In genomic region chr12:113932411-113933196, GRCh38 we compare ENCODE assay signal across 1 cellular context.
TF ChIP-seq lines count a peak whose summit lies in the region.

No MANE protein-coding gene starts in this region.

TF ChIP-seq in K562, 482 proteins besides CTCF, POLR2A, EP300 and RAD21 (continued from another document and continues in another):
- TF ChIP-seq ELK1 (CRISPR knock-in tag; IDR thresholded peaks at IDR 0.05) (no peak), ZNF3 (CRISPR knock-in tag; IDR thresholded peaks at IDR 0.05) (no peak), MEF2A (IDR thresholded peaks at IDR 0.05; ENCODE audit: control insufficient read depth, low read depth, low read length) (no peak; the same call in 1 of the 2 replicates), ZNF232 (CRISPR knock-in tag; IDR thresholded peaks at IDR 0.05) (no peak), STAT6 (CRISPR knock-in tag; IDR thresholded peaks at IDR 0.05) (no peak), MTA1 (IDR thresholded peaks at IDR 0.05; ENCODE audit: borderline replicate concordance) (peak; percentile 69; the same call in 1 of the 2 replicates), HNRNPUL1 (IDR thresholded peaks at IDR 0.05; ENCODE audit: low read length) (no peak), THRAP3 (IDR thresholded peaks at IDR 0.05; ENCODE audit: borderline replicate concordance) (no peak), SRF (CRISPR knock-in tag; IDR thresholded peaks at IDR 0.05) (no peak), ZMIZ1 (IDR thresholded peaks at IDR 0.05; ENCODE audit: low read depth in 2 of 2, low read length in 2 of 2) (peak in 1 of 2 experiments; percentile 95; a peak in 2 of 4 replicates), ADNP (tag; IDR thresholded peaks at IDR 0.05) (no peak), NKRF (IDR thresholded peaks at IDR 0.05; ENCODE audit: borderline replicate concordance) (0 out of 2 replicates have a peak, but pooled peaks have one; percentile 37), USF1 (CRISPR knock-in tag; IDR thresholded peaks at IDR 0.05) (no peak), CBFB (CRISPR knock-in tag; IDR thresholded peaks at IDR 0.05) (no peak), ETS1 (conservative IDR thresholded peaks at IDR 0.05; ENCODE audit: control insufficient read depth, low read depth, low read length) (0 out of 2 replicates have a peak, but pooled peaks have one; percentile 20), AFF4 (CRISPR knock-in tag; IDR thresholded peaks at IDR 0.05) (no peak; the same call in 1 of the 2 replicates), L3MBTL2 (IDR thresholded peaks at IDR 0.05) (no peak), ZNF197 (CRISPR knock-in tag; IDR thresholded peaks at IDR 0.05; ENCODE audit: low read depth) (peak; percentile 96), ELK3 (CRISPR knock-in tag; IDR thresholded peaks at IDR 0.05) (no peak), ZNF644 (tag; IDR thresholded peaks at IDR 0.05; ENCODE audit: low read depth) (peak; percentile 85), ETV1 (tag; conservative IDR thresholded peaks at IDR 0.05; ENCODE audit: low read depth) (no peak), ATF2 (CRISPR knock-in tag; IDR thresholded peaks at IDR 0.05) (no peak), HNRNPLL (IDR thresholded peaks at IDR 0.05; ENCODE audit: low read depth, low read length, poor library complexity, severe bottlenecking) (no peak), JUNB (CRISPR knock-in tag; conservative IDR thresholded peaks at IDR 0.05) (no peak), PHF8 (IDR thresholded peaks at IDR 0.05; ENCODE audit: borderline replicate concordance, low read length) (no peak), CLOCK (CRISPR knock-in tag; IDR thresholded peaks at IDR 0.05; ENCODE audit: borderline replicate concordance) (no peak), ZNF408 (CRISPR knock-in tag; IDR thresholded peaks at IDR 0.05; ENCODE audit: low read depth) (no peak), CREB5 (CRISPR knock-in tag; IDR thresholded peaks at IDR 0.05) (no peak), SMARCA4 (IDR thresholded peaks at IDR 0.05) (peak; percentile 98), IFI16 (CRISPR knock-in tag; IDR thresholded peaks at IDR 0.05) (no peak), ATF1 (CRISPR knock-in tag; IDR thresholded peaks at IDR 0.05) (no peak), ATF1 (tag; IDR thresholded peaks at IDR 0.05) (no peak), ZNF239 (CRISPR knock-in tag; IDR thresholded peaks at IDR 0.05) (no peak), HLTF (IDR thresholded peaks at IDR 0.05) (0 out of 2 replicates have a peak, but pooled peaks have one; percentile 12), HMG20B (CRISPR knock-in tag; IDR thresholded peaks at IDR 0.05) (no peak), TRIM24 (IDR thresholded peaks at IDR 0.05) (peak; percentile 88 to 94), NCOA2 (IDR thresholded peaks at IDR 0.05; ENCODE audit: partially characterized antibody in 2 of 2) (no peak)
